In the genomic region with DNA sequence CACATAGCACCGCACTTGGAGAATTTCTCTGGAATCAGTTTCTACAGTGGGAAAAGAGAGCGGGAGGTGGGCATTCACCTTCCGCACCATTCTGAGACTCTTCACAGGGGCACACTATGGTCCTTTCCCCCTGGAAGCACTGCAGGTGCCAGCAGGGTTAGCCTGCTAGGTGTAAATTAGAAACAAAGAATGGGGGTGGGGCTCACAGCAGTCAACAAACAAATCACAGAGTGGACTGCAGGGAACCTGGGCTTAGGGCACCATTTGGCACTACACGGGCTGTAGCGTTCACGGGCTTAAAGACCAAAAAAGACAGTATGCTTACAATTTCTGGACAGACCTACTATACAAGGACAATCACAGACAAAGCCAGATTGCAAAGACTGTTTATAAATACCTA, we compare ENCODE assay signal across 21 cellular contexts. TPM values are rescaled to one million over a fixed set of nuclear protein-coding genes. Genes with fewer than 3 reads are reported as not detected.
"Had no signal": no experiment of that assay in that cellular context is flagged by ENCODE, and none has a peak within 500 bp of the region (broad histone marks: within the 10 kb centered on the region; RNA-seq: fewer than 3 reads in every experiment).

No MANE protein-coding gene starts in this region.

- H3K4me2 ChIP-seq: KMS-11 had no signal

- H3K9me3 ChIP-seq: ascending aorta, body of pancreas had no signal

- H3K9me3 Mint-ChIP-seq: activated CD4-positive, alpha-beta memory T cell treated with anti-CD3 and anti-CD28 coated beads for 36 hours; activated naive CD4-positive, alpha-beta T cell treated with anti-CD3 and anti-CD28 coated beads, Interleukin-2, amount 50 U/mL, for 72 hours; activated naive CD8-positive, alpha-beta T cell treated with anti-CD3 and anti-CD28 coated beads, Interleukin-2, amount 50 U/mL, for 24 hours; activated T-cell treated with anti-CD3 and anti-CD28 coated beads, Interleukin-2, amount 50 U/mL, for 24 hours; activated T-helper 1 cell treated with anti-CD3 and anti-CD28 coated beads, Interleukin-12 subunit alpha, Interleukin-12 subunit beta, Interleukin-2, Interleukin-4 antibody, amounts not matched to agents 30 ng/mL and 10 ng/mL and 1 ng/mL, durations not matched to agents 14 hours and 24 hours and 36 hours had no signal

- H3K4me1 Mint-ChIP-seq: activated CD4-positive, alpha-beta T cell treated with anti-CD3 and anti-CD28 coated beads, Interleukin-2, amount 10 ng/mL, durations not matched to agents 7 days and 5 days had no signal

- H3K27ac Mint-ChIP-seq: activated CD4-positive, alpha-beta memory T cell treated with anti-CD3 and anti-CD28 coated beads for 36 hours; activated CD4-positive, alpha-beta T cell treated with anti-CD3 and anti-CD28 coated beads, Interleukin-2, amount 10 ng/mL, durations not matched to agents 7 days and 5 days; activated naive CD4-positive, alpha-beta T cell treated with anti-CD3 and anti-CD28 coated beads, Interleukin-2, amount 50 U/mL, for 72 hours; activated naive CD8-positive, alpha-beta T cell treated with anti-CD3 and anti-CD28 coated beads, Interleukin-2, amount 50 U/mL, for 24 hours; activated T-cell treated with anti-CD3 and anti-CD28 coated beads, Interleukin-2, amount 50 U/mL, for 24 hours; activated T-helper 1 cell treated with anti-CD3 and anti-CD28 coated beads, Interleukin-12 subunit alpha, Interleukin-12 subunit beta, Interleukin-2, Interleukin-4 antibody, amounts not matched to agents 30 ng/mL and 10 ng/mL and 1 ng/mL, durations not matched to agents 14 hours and 24 hours and 36 hours had no signal

- H3K4me1 ChIP-seq: ascending aorta, body of pancreas had no signal

- H3K27me3 ChIP-seq: ascending aorta, body of pancreas had no signal

- DNase-seq: activated CD4-positive, alpha-beta memory T cell treated with anti-CD3 and anti-CD28 coated beads for 36 hours; activated CD4-positive, alpha-beta T cell treated with anti-CD3 and anti-CD28 coated beads, Interleukin-2, amount 10 ng/mL, durations not matched to agents 7 days and 5 days; activated CD4-positive, CD25-positive, alpha-beta regulatory T cell; activated effector memory CD4-positive, alpha-beta T cell treated with anti-CD3 and anti-CD28 coated beads, Interleukin-2, amount 50 U/mL, for 16 hours; activated naive CD4-positive, alpha-beta T cell treated with Interleukin-2 at 50 U/mL for 16 hours; activated naive CD8-positive, alpha-beta T cell treated with anti-CD3 and anti-CD28 coated beads, Interleukin-2, amount 50 U/mL, for 24 hours; activated T-cell treated with anti-CD3 and anti-CD28 coated beads, Interleukin-2, amount 50 U/mL, for 24 hours; amniotic stem cell; body of pancreas; central memory CD4-positive, alpha-beta T cell; NCI-H1092; NCI-H1436; NCI-H187; NCI-H510A treated with DMSO at 0.1 percent for 48 hours; SIG-M5 had no signal

- H3K27me3 Mint-ChIP-seq: activated CD4-positive, alpha-beta memory T cell treated with anti-CD3 and anti-CD28 coated beads for 36 hours; activated CD4-positive, alpha-beta T cell treated with anti-CD3 and anti-CD28 coated beads, Interleukin-2, amount 10 ng/mL, durations not matched to agents 7 days and 5 days; activated naive CD8-positive, alpha-beta T cell treated with anti-CD3 and anti-CD28 coated beads, Interleukin-2, amount 50 U/mL, for 24 hours; activated T-cell treated with anti-CD3 and anti-CD28 coated beads, Interleukin-2, amount 50 U/mL, for 24 hours had no signal

- H3K4me3 ChIP-seq: ascending aorta, body of pancreas had no signal

- ATAC-seq: activated naive CD4-positive, alpha-beta T cell treated with anti-CD3 and anti-CD28 coated beads, Interleukin-2, amount 50 U/mL, for 72 hours; activated naive CD8-positive, alpha-beta T cell treated with anti-CD3 and anti-CD28 coated beads, Interleukin-2, amount 50 U/mL, for 24 hours; body of pancreas had no signal

- H3K27ac ChIP-seq: ascending aorta, body of pancreas, KMS-11, VCaP had no signal

- H3K9ac ChIP-seq: KMS-11 had no signal

- H3K4me3 Mint-ChIP-seq: activated CD4-positive, alpha-beta memory T cell treated with anti-CD3 and anti-CD28 coated beads for 36 hours; activated CD4-positive, alpha-beta T cell treated with anti-CD3 and anti-CD28 coated beads, Interleukin-2, amount 10 ng/mL, durations not matched to agents 7 days and 5 days; activated naive CD8-positive, alpha-beta T cell treated with anti-CD3 and anti-CD28 coated beads, Interleukin-2, amount 50 U/mL, for 24 hours; activated T-cell treated with anti-CD3 and anti-CD28 coated beads, Interleukin-2, amount 50 U/mL, for 24 hours; activated T-helper 1 cell treated with anti-CD3 and anti-CD28 coated beads, Interleukin-12 subunit alpha, Interleukin-12 subunit beta, Interleukin-2, Interleukin-4 antibody, amounts not matched to agents 30 ng/mL and 10 ng/mL and 1 ng/mL, durations not matched to agents 14 hours and 24 hours and 36 hours had no signal

RNA-seq across cellular contexts. Expression of gene PKD1L1, which starts 8.0 kb away (rescaled TPM):
- total RNA-seq: activated T-helper 1 cell treated with anti-CD3 and anti-CD28 coated beads, Interleukin-12 subunit alpha, Interleukin-12 subunit beta, Interleukin-2, Interleukin-4 antibody, amounts not matched to agents 30 ng/mL and 10 ng/mL and 1 ng/mL, durations not matched to agents 14 hours and 24 hours and 36 hours; MCF 10A had no signal
